Comparison of ENCODE assay signal across 21 cellular contexts in genomic region chr4:133910165-133910564, GRCh38.
"Had no signal": no experiment of that assay in that cellular context is flagged by ENCODE, and none has a peak within 500 bp of the region (broad histone marks: within the 10 kb centered on the region; RNA-seq: fewer than 3 reads in every experiment).

No MANE protein-coding gene starts in this region.

- H3K27ac ChIP-seq: colonic mucosa, esophagus squamous epithelium, neural progenitor cell, parathyroid adenoma, right lobe of liver, stomach, thyroid gland, upper lobe of left lung had no signal

- H2AFZ ChIP-seq: neural progenitor cell, parathyroid adenoma had no signal

- DNase-seq: colonic mucosa; effector CD8-positive, alpha-beta T cell; erythroblast; esophagus squamous epithelium; foreskin melanocyte; hypothalamus; kidney; mesenchymal stem cell; midbrain; naive thymus-derived CD4-positive, alpha-beta T cell; right lobe of liver; small intestine; stimulated activated CD4-positive, alpha-beta T cell treated with anti-CD3 and anti-CD28 coated beads, Interleukin-12 subunit alpha, Interleukin-12 subunit beta, amount 100 ng/mL, for 4 hours; stimulated activated CD4-positive, alpha-beta T cell treated with anti-CD3 and anti-CD28 coated beads, Interleukin-1b, Interleukin-23, amount 100 ng/mL, for 48 hours; stimulated activated CD4-positive, alpha-beta T cell treated with anti-CD3 and anti-CD28 coated beads, Interleukin-4, amount 100 ng/mL, for 24 hours; stimulated activated naive CD4-positive, alpha-beta T cell treated with Interleukin-2 at 50 U/mL for 16 hours; stomach; thyroid gland; upper lobe of left lung had no signal

- H3K9ac ChIP-seq: neural progenitor cell, parathyroid adenoma had no signal

- H3K9me3 ChIP-seq: colonic mucosa, right lobe of liver, thyroid gland had no signal

- H3K4me1 ChIP-seq: colonic mucosa, esophagus squamous epithelium, neural progenitor cell, parathyroid adenoma, right lobe of liver, stomach, thyroid gland, upper lobe of left lung had no signal

- H3K4me2 ChIP-seq: neural progenitor cell had no signal

- H3K79me2 ChIP-seq: parathyroid adenoma had no signal

- H3K27me3 ChIP-seq: colonic mucosa, esophagus squamous epithelium, neural progenitor cell, right lobe of liver, stomach, thyroid gland, upper lobe of left lung had no signal

- H3K4me3 ChIP-seq: colonic mucosa, esophagus squamous epithelium, neural progenitor cell, right lobe of liver, stomach, thyroid gland, upper lobe of left lung had no signal

- H3K36me3 ChIP-seq: colonic mucosa, esophagus squamous epithelium, neural progenitor cell, right lobe of liver, stomach, thyroid gland, upper lobe of left lung had no signal
